Comparison of ENCODE assay signal across 10 cellular contexts in genomic region chr12:94704452-94704871, GRCh38. TPM values are rescaled to one million over a fixed set of nuclear protein-coding genes. Genes with fewer than 3 reads are reported as not detected.
DNase-seq lines count a peak whose midpoint lies in the region; ATAC-seq and TF ChIP-seq lines count a peak whose summit lies in the region.
"Had no signal": no experiment of that assay in that cellular context is flagged by ENCODE, and none has a peak within 500 bp of the region (broad histone marks: within the 10 kb centered on the region; RNA-seq: fewer than 3 reads in every experiment).

No MANE protein-coding gene starts in this region.

- ATAC-seq in GM21529 (IDR thresholded peaks at IDR 0.05; ENCODE audit: unreplicated experiment), result no peak
- ATAC-seq in activated T-cell treated with anti-CD3 and anti-CD28 coated beads, Interleukin-2, amount 50 U/mL, for 4 hours, result no peak
- ATAC-seq: activated CD8-positive, alpha-beta T cell treated with anti-CD3 and anti-CD28 coated beads for 36 hours had no signal

- no peaks in the 10 kb centered on the region for H3K9me3 Mint-ChIP-seq in activated T-cell treated with anti-CD3 and anti-CD28 coated beads, Interleukin-2, amount 50 U/mL, for 4 hours
- H3K9me3 Mint-ChIP-seq: activated CD8-positive, alpha-beta T cell treated with anti-CD3 and anti-CD28 coated beads for 36 hours had no signal

- no peak overlapping the region for H3K4me3 Mint-ChIP-seq in activated T-cell treated with anti-CD3 and anti-CD28 coated beads, Interleukin-2, amount 50 U/mL, for 4 hours
- H3K4me3 Mint-ChIP-seq: activated CD8-positive, alpha-beta T cell treated with anti-CD3 and anti-CD28 coated beads for 36 hours had no signal

- peaks cover 4% of the 10 kb centered on the region for H3K27me3 Mint-ChIP-seq in activated T-cell treated with anti-CD3 and anti-CD28 coated beads, Interleukin-2, amount 50 U/mL, for 4 hours (ENCODE audit: low read depth)

- no peaks in the 10 kb centered on the region for H3K36me3 Mint-ChIP-seq in activated T-cell treated with anti-CD3 and anti-CD28 coated beads, Interleukin-2, amount 50 U/mL, for 4 hours (ENCODE audit: insufficient read depth)

- TF ChIP-seq CTCF in GM13976 (IDR thresholded peaks at IDR 0.05; ENCODE audit: borderline replicate concordance, control extremely low read depth, extremely low read depth, insufficient read depth, missing control alignments), result no peak

- in situ Hi-C loops in GM13976 (cut with MboI; ENCODE audit: low sequenced_read_pairs, unreplicated experiment), result no loop called here

- peaks cover 3% of the 10 kb centered on the region for H3K4me1 Mint-ChIP-seq in activated T-cell treated with anti-CD3 and anti-CD28 coated beads, Interleukin-2, amount 50 U/mL, for 4 hours (ENCODE audit: low read depth)

- DNase-seq in Daoy (ENCODE audit: low read depth) (peak; percentile 57), NCI-H226 (peak; percentile 31), fibroblast of gingiva (ENCODE audit: low read depth) (peak; percentile 77), pulmonary artery endothelial cell (ENCODE audit: low read depth, low spot score) (peak; percentile 77), GM13976 (ENCODE audit: low spot score) (no peak), NOMO-1 treated with DMSO at 0.1 percent for 48 hours (lab: John Stamatoyannopoulos, UW; ENCODE audit: unreplicated experiment) (no peak)
- no peak for DNase-seq in activated T-cell treated with anti-CD3 and anti-CD28 coated beads, Interleukin-2, amount 50 U/mL, for 4 hours
- DNase-seq: activated CD8-positive, alpha-beta T cell treated with anti-CD3 and anti-CD28 coated beads for 36 hours; NCI-H524 had no signal

RNA-seq across cellular contexts. Expression of gene TMCC3, which starts 54.1 kb away (rescaled TPM):
- total RNA-seq in Daoy (2014; rRNA removed; shearing (Covaris generic)), result 0.80 and 1.5 TPM in 2 replicates
- total RNA-seq in pulmonary artery endothelial cell, result 19.9 and 30.7 TPM in 2 replicates
- total RNA-seq in activated T-cell treated with anti-CD3 and anti-CD28 coated beads, Interleukin-2, amount 50 U/mL, for 4 hours, result under 1 TPM; 0.10 to 0.21 (median 0.11) TPM

Comparison
In these comparisons a context has a peak if more than half of its experiments do, and no peak if none do; other contexts are left out.
1. DNase-seq: peak in Daoy (single experiment), NCI-H226 (single experiment), fibroblast of gingiva (single experiment) and pulmonary artery endothelial cell (single experiment); none in GM13976 (single experiment), activated T-cell treated with anti-CD3 and anti-CD28 coated beads, Interleukin-2, amount 50 U/mL, for 4 hours (single experiment) and NOMO-1 treated with DMSO at 0.1 percent for 48 hours (single experiment).